ENCODE assay signal across 8 cellular contexts in genomic region chr12:6535697-6535946, GRCh38. TPM values are rescaled to one million over a fixed set of nuclear protein-coding genes. Genes with fewer than 3 reads are reported as not detected.
DNase-seq lines count a peak whose midpoint lies in the region; ATAC-seq, FAIRE-seq and TF ChIP-seq lines count a peak whose summit lies in the region.

No MANE protein-coding gene starts in this region.

- no peaks in the 10 kb centered on the region for H3K9me3 ChIP-seq in upper lobe of right lung

- no peak for FAIRE-seq in RCC 7860 (lab: Jason Lieb, UNC)

- H3K4me1 ChIP-seq in mesendoderm (ENCODE audit: control insufficient read depth, low read depth, low read length) (peaks cover 17% of the 10 kb centered on the region), upper lobe of right lung (peaks cover 45% of the 10 kb centered on the region)

- H3K9ac ChIP-seq in mesendoderm (ENCODE audit: low read length): peak overlapping the region; percentile 100

- peak overlapping the region; percentile 92 for H3K56ac ChIP-seq in mesendoderm (ENCODE audit: low read length)

- intact Hi-C loops in upper lobe of right lung (cut with DNase I): no loop called here

- H3K36me3 Mint-ChIP-seq in activated naive CD4-positive, alpha-beta T cell treated with anti-CD3 and anti-CD28 coated beads, Interleukin-2, amount 50 U/mL, for 24 hours: peaks cover 16% of the 10 kb centered on the region

- H3K18ac ChIP-seq in mesendoderm (ENCODE audit: low read length): peak overlapping the region; percentile 85

- WGBS in mesendoderm (ENCODE audit: extremely low coverage, insufficient coverage, low lambda C conversion rate): no CpG with 5 or more reads among the region's 6 CpGs

- no peak overlapping the region for H4K8ac ChIP-seq in mesendoderm (ENCODE audit: low read depth, low read length)

- peaks cover 25% of the 10 kb centered on the region for H3K79me2 ChIP-seq in mesendoderm (ENCODE audit: control insufficient read depth, insufficient read depth, low read length)

- H3K4ac ChIP-seq in mesendoderm (ENCODE audit: low read depth, low read length): no peak overlapping the region

- TF ChIP-seq CTCF in brain microvascular endothelial cell (IDR thresholded peaks at IDR 0.05; ENCODE audit: low read depth, low read length, missing control alignments) (no peak), upper lobe of right lung (IDR thresholded peaks at IDR 0.05) (no peak)

- peak overlapping the region; percentile 98 for H3K4me3 Mint-ChIP-seq in activated naive CD4-positive, alpha-beta T cell treated with anti-CD3 and anti-CD28 coated beads, Interleukin-2, amount 50 U/mL, for 24 hours

- H2BK15ac ChIP-seq in mesendoderm (replicated peaks; ENCODE audit: low read depth): no peak overlapping the region

- peak overlapping the region; percentile 20 for H3K23ac ChIP-seq in mesendoderm (ENCODE audit: low read length)

- DNase-seq in activated naive CD4-positive, alpha-beta T cell (lab: John Stamatoyannopoulos, UW): no peak
- DNase-seq in brain microvascular endothelial cell (no peak), mesendoderm (no peak), upper lobe of right lung (no peak), RCC 7860 (ENCODE audit: low spot score) (no peak), erythroblast (lab: John Stamatoyannopoulos, UW) (no peak)

- H3K27ac Mint-ChIP-seq in activated naive CD4-positive, alpha-beta T cell treated with anti-CD3 and anti-CD28 coated beads, Interleukin-2, amount 50 U/mL, for 24 hours: peak overlapping the region; percentile 93

- in situ Hi-C loops in brain microvascular endothelial cell (cut with HindIII; ENCODE audit: low pct_ligation_motif_present, low sequenced_read_pairs): no loop called here

- ATAC-seq in upper lobe of right lung (no peak), HG03432 (IDR thresholded peaks at IDR 0.05; ENCODE audit: unreplicated experiment) (no peak)

- peaks cover 2% of the 10 kb centered on the region for H3K79me1 ChIP-seq in mesendoderm (ENCODE audit: low read length)

- H3K27me3 ChIP-seq in brain microvascular endothelial cell (replicated peaks): no peaks in the 10 kb centered on the region
- H3K27me3 ChIP-seq in mesendoderm (ENCODE audit: insufficient read depth, low read length, poor library complexity): no peaks in the 10 kb centered on the region
- H3K27me3 ChIP-seq in upper lobe of right lung: no peaks in the 10 kb centered on the region

- H3K9me3 Mint-ChIP-seq in activated naive CD4-positive, alpha-beta T cell treated with anti-CD3 and anti-CD28 coated beads, Interleukin-2, amount 50 U/mL, for 24 hours: no peaks in the 10 kb centered on the region

- H2BK120ac ChIP-seq in mesendoderm (ENCODE audit: low read depth, low read length): no peak overlapping the region

- H3K4me1 Mint-ChIP-seq in activated naive CD4-positive, alpha-beta T cell treated with anti-CD3 and anti-CD28 coated beads, Interleukin-2, amount 50 U/mL, for 24 hours: peaks cover 43% of the 10 kb centered on the region

- H3K27me3 Mint-ChIP-seq in activated naive CD4-positive, alpha-beta T cell treated with anti-CD3 and anti-CD28 coated beads, Interleukin-2, amount 50 U/mL, for 24 hours: no peaks in the 10 kb centered on the region

- TF ChIP-seq POLR2A in erythroblast (IDR thresholded peaks at IDR 0.05; ENCODE audit: low read length): no peak

- H3K4me3 ChIP-seq in brain microvascular endothelial cell (ENCODE audit: low read depth, low read length) (peak overlapping the region; percentile 99), mesendoderm (ENCODE audit: low read length) (peak overlapping the region; percentile 75), upper lobe of right lung (peak overlapping the region; percentile 91)

- no peak overlapping the region for H2AK5ac ChIP-seq in mesendoderm (ENCODE audit: low read length)

- peak overlapping the region; percentile 69 for H3K4me2 ChIP-seq in mesendoderm (ENCODE audit: low read length)

- H4K5ac ChIP-seq in mesendoderm (ENCODE audit: low read length): no peak overlapping the region

- peaks cover 45% of the 10 kb centered on the region for H3K36me3 ChIP-seq in brain microvascular endothelial cell (replicated peaks)
- H3K36me3 ChIP-seq in mesendoderm (ENCODE audit: control insufficient read depth, insufficient read depth, low read length): peaks cover 26% of the 10 kb centered on the region
- H3K36me3 ChIP-seq in upper lobe of right lung: peaks cover 52% of the 10 kb centered on the region

- H3K27ac ChIP-seq in brain microvascular endothelial cell (peak overlapping the region; percentile 92), mesendoderm (ENCODE audit: low read depth, low read length) (peak overlapping the region; percentile 94), upper lobe of right lung (peak overlapping the region; percentile 94)

- H2BK5ac ChIP-seq in mesendoderm (ENCODE audit: low read length): peak overlapping the region; percentile 79

RNA-seq across cellular contexts. Expression of gene GAPDH, which starts 1.3 kb away (rescaled TPM):
- 5,113 TPM for polyA plus RNA-seq in mesendoderm (2013, experiment 1 of 2)
- 5,145 TPM for polyA plus RNA-seq in mesendoderm (2013, experiment 2 of 2)
- 736 TPM for total RNA-seq in upper lobe of right lung

RNA-seq across cellular contexts. Expression of gene IFFO1, which starts 20.2 kb away (rescaled TPM):
- 4.3 TPM for polyA plus RNA-seq in mesendoderm (2013, experiment 1 of 2)
- 4.1 TPM for polyA plus RNA-seq in mesendoderm (2013, experiment 2 of 2)
- total RNA-seq in upper lobe of right lung: 23.5 TPM

RNA-seq across cellular contexts. Expression of gene NOP2, which starts 32.5 kb away (rescaled TPM):
- 68.0 TPM for polyA plus RNA-seq in mesendoderm (2013, experiment 1 of 2)
- 67.6 TPM for polyA plus RNA-seq in mesendoderm (2013, experiment 2 of 2)
- total RNA-seq in upper lobe of right lung: 32.2 TPM

RNA-seq across cellular contexts. Expression of gene NCAPD2, which starts 41.7 kb away (rescaled TPM):
- 52.1 TPM for polyA plus RNA-seq in mesendoderm (2013, experiment 1 of 2)
- polyA plus RNA-seq in mesendoderm (2013, experiment 2 of 2): 50.5 TPM
- total RNA-seq in upper lobe of right lung: 26.7 TPM

RNA-seq across cellular contexts. Expression of gene MRPL51, which starts 42.6 kb away (rescaled TPM):
- polyA plus RNA-seq in mesendoderm (2013, experiment 1 of 2): 887 TPM
- polyA plus RNA-seq in mesendoderm (2013, experiment 2 of 2): 886 TPM
- total RNA-seq in upper lobe of right lung: 114 TPM
